8 cellular contexts compared by ENCODE assay signal in genomic region chr2:32357545-32358482, GRCh38. TPM values are rescaled to one million over a fixed set of nuclear protein-coding genes. Genes with fewer than 3 reads are reported as not detected.
DNase-seq lines count a peak whose midpoint lies in the region; ATAC-seq and TF ChIP-seq lines count a peak whose summit lies in the region.

No MANE protein-coding gene starts in this region.

- ATAC-seq in HG02798 (IDR thresholded peaks at IDR 0.05; ENCODE audit: poor library complexity, unreplicated experiment) (peak; percentile 5), right cardiac atrium (peak; percentile 3 to 43)

- DNase-seq in DMS53 (lab: John Stamatoyannopoulos, UW) (peak; percentile 63), DMS53 treated with DMSO at 0.1 percent for 48 hours (lab: John Stamatoyannopoulos, UW; ENCODE audit: unreplicated experiment) (no peak), RPMI8226 (peak; percentile 47), amniotic epithelial cell (ENCODE audit: low read depth) (peak; percentile 55), right cardiac atrium (peak in 2 of 3 donors; percentile 51 to 78), sigmoid colon (peak; percentile 74), H4 (ENCODE audit: low spot score) (no peak)

- no peaks in the 10 kb centered on the region for H3K36me3 ChIP-seq in sigmoid colon

- 2% methylated on average over 56 of the region's 56 CpGs for WGBS in right cardiac atrium
- WGBS in sigmoid colon, 2 donors: 1 to 2% methylated on average over 51 to 56 of the region's 56 CpGs

- H3K4me3 ChIP-seq in right cardiac atrium (ENCODE audit: low read length) (peak overlapping the region; percentile 78), sigmoid colon (peak overlapping the region; percentile 89 to 99 (median 96))

- H3K27ac ChIP-seq in right cardiac atrium (ENCODE audit: low read length): peak overlapping the region; percentile 86
- peak overlapping the region; percentile 92 to 99 (median 99) for H3K27ac ChIP-seq in sigmoid colon

- H3K9me3 ChIP-seq in right cardiac atrium (ENCODE audit: control insufficient read depth, low read length) (no peaks in the 10 kb centered on the region), sigmoid colon (no peaks in the 10 kb centered on the region)

- no peaks in the 10 kb centered on the region for H3K27me3 ChIP-seq in right cardiac atrium (ENCODE audit: control insufficient read depth, insufficient read depth)
- H3K27me3 ChIP-seq in sigmoid colon: no peaks in the 10 kb centered on the region

- no peak for TF ChIP-seq CTCF in sigmoid colon (IDR thresholded peaks at IDR 0.05)

- intact Hi-C loops in right cardiac atrium (cut with DNase I) (no loop called here), sigmoid colon (cut with DNase I) (loop anchor here (1.0 to 2.0 kb wide), 2 partner anchors 80 to 193 kb away; partner anchors contain the start of gene SLC30A6)

- H3K4me1 ChIP-seq in right cardiac atrium (ENCODE audit: control insufficient read depth, insufficient read depth, low read length) (no peaks in the 10 kb centered on the region), sigmoid colon (peaks cover 0 to 41% (median 31%) of the 10 kb centered on the region in 4 donors)

- no peak for TF ChIP-seq EP300 in sigmoid colon (IDR thresholded peaks at IDR 0.05)

- no peak for TF ChIP-seq POLR2A in sigmoid colon (IDR thresholded peaks at IDR 0.05)

RNA-seq across cellular contexts. Expression of gene BIRC6, which starts 1.0 kb away (rescaled TPM):
- total RNA-seq in right cardiac atrium: 10 to 100 TPM; 41.9 to 60.2 (median 48.7) TPM
- polyA plus RNA-seq in right cardiac atrium: 13.9 TPM
- 100 to 1,000 TPM in 3 of 4 donors, 10 to 100 TPM in 1; 86.4 to 122 (median 110) TPM for total RNA-seq in sigmoid colon
- polyA plus RNA-seq in sigmoid colon: 10 to 100 TPM in 2 of 3 donors, 1 to 10 TPM in 1; 9.7 to 29.8 (median 17.4) TPM
- 16.4 and 29.7 TPM in 2 replicates for total RNA-seq in H4 (2014; rRNA removed; shearing (Covaris generic))

Comparison
In these comparisons a context has a peak if more than half of its experiments do, and no peak if none do; other contexts are left out.
1. DNase-seq: peak in DMS53 (single experiment), RPMI8226 (single experiment), amniotic epithelial cell (single experiment), right cardiac atrium (2 of 3) and sigmoid colon (single experiment); none in DMS53 treated with DMSO at 0.1 percent for 48 hours (single experiment) and H4 (single experiment).